In genomic region chr17:42183741-42184711, GRCh38 we compare ENCODE assay signal across 8 cellular contexts. TPM values are rescaled to one million over a fixed set of nuclear protein-coding genes. Genes with fewer than 3 reads are reported as not detected.
DNase-seq lines count a peak whose midpoint lies in the region; ATAC-seq, FAIRE-seq and TF ChIP-seq lines count a peak whose summit lies in the region.

No MANE protein-coding gene starts in this region.

- intact Hi-C loops in aorta (cut with DNase I), result no loop called here

- peak overlapping the region; percentile 86 for H3K27ac ChIP-seq in angular gyrus (ENCODE audit: low read depth, low read length)
- peak overlapping the region; percentile 87 for H3K27ac ChIP-seq in hepatocyte
- H3K27ac ChIP-seq in aorta (ENCODE audit: low read depth in 1 of 2, low read length in 2 of 2), result peak overlapping the region in 1 of 2 donors; percentile 34

- H3K27me3 ChIP-seq in Loucy (ENCODE audit: insufficient read depth, low read length, poor library complexity, severe bottlenecking) (no peaks in the 10 kb centered on the region), hepatocyte (peaks cover 52% of the 10 kb centered on the region), aorta (ENCODE audit: control insufficient read depth in 1 of 2, insufficient read depth in 2 of 2, low read length in 1 of 2) (no peaks in the 10 kb centered on the region)

- TF ChIP-seq CTCF in D721Med (IDR thresholded peaks at IDR 0.05; ENCODE audit: insufficient read depth, missing control alignments) (peak; percentile 86), Loucy (conservative IDR thresholded peaks at IDR 0.05; ENCODE audit: low read length) (peak; percentile 73), hepatocyte (IDR thresholded peaks at IDR 0.05; ENCODE audit: poor library complexity) (peak; percentile 70)

- H3K9me2 ChIP-seq in Loucy (replicated peaks; ENCODE audit: low read depth, low read length), result no peaks in the 10 kb centered on the region
- H3K9me2 ChIP-seq in hepatocyte (replicated peaks; ENCODE audit: insufficient read depth), result no peaks in the 10 kb centered on the region

- FAIRE-seq in D721Med (lab: Jason Lieb, UNC), result no peak

- H3K9me3 ChIP-seq in Loucy (ENCODE audit: insufficient read depth, low read depth, low read length) (no peaks in the 10 kb centered on the region), hepatocyte (ENCODE audit: low read depth) (no peaks in the 10 kb centered on the region), aorta (ENCODE audit: control insufficient read depth, low read length) (no peaks in the 10 kb centered on the region)

- H3K79me2 ChIP-seq in Loucy (ENCODE audit: insufficient read depth, low read length) (no peaks in the 10 kb centered on the region; the same call in 1 of the 2 replicates), hepatocyte (no peaks in the 10 kb centered on the region)

- peak overlapping the region; percentile 82 for H3K9ac ChIP-seq in Loucy (ENCODE audit: low read depth, low read length, poor library complexity, severe bottlenecking)

- H4K20me1 ChIP-seq in Loucy (ENCODE audit: insufficient read depth, low read length, poor library complexity, severe bottlenecking) (no peaks in the 10 kb centered on the region), hepatocyte (ENCODE audit: insufficient read depth, poor library complexity, severe bottlenecking) (no peaks in the 10 kb centered on the region)

- DNase-seq in D721Med (ENCODE audit: insufficient read length, low spot score) (peak; percentile 84), T follicular helper cell (ENCODE audit: low read depth) (peak; percentile 50), hepatocyte (ENCODE audit: low spot score) (peak; percentile 91), retina (peak; percentile 91), aorta (peak; percentile 88 to 93)

- H3K4me3 ChIP-seq in Loucy (ENCODE audit: low read length, poor library complexity, severe bottlenecking) (peak overlapping the region; percentile 76), hepatocyte (peak overlapping the region; percentile 67), aorta (ENCODE audit: low read length in 2 of 2) (peak overlapping the region; percentile 24 to 73)

- H3F3A ChIP-seq in Loucy (ENCODE audit: low read depth), result no peaks in the 10 kb centered on the region

- H3K4me1 ChIP-seq in Loucy (ENCODE audit: insufficient read depth, low read length, poor library complexity, severe bottlenecking), result peaks cover 15% of the 10 kb centered on the region
- H3K4me1 ChIP-seq in hepatocyte (ENCODE audit: insufficient read depth), result peaks cover 17% of the 10 kb centered on the region
- H3K4me1 ChIP-seq in aorta (ENCODE audit: control insufficient read depth in 1 of 2, insufficient read depth in 2 of 2, low read length in 2 of 2), result no peaks in the 10 kb centered on the region

- 9% methylated on average over 72 of the region's 83 CpGs for WGBS in hepatocyte (ENCODE audit: low lambda C conversion rate, missing lambda C conversion rate)
- 3% methylated on average over 78 to 83 of the region's 83 CpGs for WGBS in aorta, 2 donors

- H2AFZ ChIP-seq in Loucy (ENCODE audit: low read length) (peak overlapping the region; percentile 84), hepatocyte (peak overlapping the region; percentile 96)

- H3K36me3 ChIP-seq in Loucy (ENCODE audit: insufficient read depth, low read length), result no peaks in the 10 kb centered on the region
- H3K36me3 ChIP-seq in hepatocyte (replicated peaks; ENCODE audit: insufficient read depth, low read depth), result no peaks in the 10 kb centered on the region
- H3K36me3 ChIP-seq in aorta (ENCODE audit: control insufficient read depth in 1 of 2, insufficient read depth in 2 of 2, low read length in 1 of 2), result no peaks in the 10 kb centered on the region

- ATAC-seq in GM21423 (IDR thresholded peaks at IDR 0.05; ENCODE audit: unreplicated experiment), result peak; percentile 60
- peak; percentile 89 for ATAC-seq in aorta (ENCODE audit: low FRiP score)

- H3K4me2 ChIP-seq in Loucy (ENCODE audit: low read depth, low read length, poor library complexity, severe bottlenecking), result peak overlapping the region; percentile 84
- peak overlapping the region; percentile 95 for H3K4me2 ChIP-seq in hepatocyte

RNA-seq across cellular contexts. Expression of gene HCRT, which starts 1.2 kb away (rescaled TPM):
- total RNA-seq in hepatocyte (not detected in 2 replicates), aorta (not detected)
- polyA plus RNA-seq in hepatocyte (not detected in 2 replicates), aorta (not detected)

RNA-seq across cellular contexts. Expression of gene KCNH4, which starts 3.1 kb away (rescaled TPM):
- 0.08 and 0.17 TPM in 2 replicates for total RNA-seq in hepatocyte
- polyA plus RNA-seq in hepatocyte, result 0.12 and 0.23 TPM in 2 replicates
- under 1 TPM; 0.15 to 0.32 TPM for total RNA-seq in aorta
- polyA plus RNA-seq in aorta, result not detected

RNA-seq across cellular contexts. Expression of gene GHDC, which starts 10.3 kb away (rescaled TPM):
- total RNA-seq in hepatocyte, result 6.1 and 7.2 TPM in 2 replicates
- 7.0 and 8.7 TPM in 2 replicates for polyA plus RNA-seq in hepatocyte
- total RNA-seq in aorta, result 10 to 100 TPM; 17.3 to 26.0 TPM
- 10 to 100 TPM; 13.1 to 27.5 TPM for polyA plus RNA-seq in aorta

RNA-seq across cellular contexts. Expression of gene RAB5C, which starts 29.2 kb away (rescaled TPM):
- total RNA-seq in hepatocyte (123 and 158 TPM in 2 replicates), aorta (100 to 1,000 TPM; 109 to 130 TPM)
- polyA plus RNA-seq in hepatocyte (172 and 184 TPM in 2 replicates), aorta (100 to 1,000 TPM; 122 to 156 TPM)
